ENCODE assay signal across 23 cellular contexts in genomic region chr7:22159341-22159740, GRCh38.
A peak's percentile ranks its signal among the peaks of the same experiment; 100 is the strongest.
DNase-seq lines count a peak whose midpoint lies in the region; ATAC-seq, FAIRE-seq and TF ChIP-seq lines count a peak whose summit lies in the region.
"Had no signal": no experiment of that assay in that cellular context is flagged by ENCODE, and none has a peak within 500 bp of the region (broad histone marks: within the 10 kb centered on the region; RNA-seq: fewer than 3 reads in every experiment).

No MANE protein-coding gene starts in this region.

- H3K27ac ChIP-seq in K562 (ENCODE audit: extremely low read depth, low read depth, low read length) (no peak overlapping the region), tibial nerve (peak overlapping the region in 3 of 4 donors; percentile 46 to 77 (median 73)), uterus (no peak overlapping the region)
- H3K27ac ChIP-seq: 22Rv1, BLaER1, C4-2B, GM23248 had no signal

- intact Hi-C loops in activated CD4-positive, alpha-beta T cell treated with anti-CD3 and anti-CD28 coated beads for 36 hours (cut with DNase I, micrococcal nuclease) = no loop called here
- intact Hi-C loops in K562 (cut with micrococcal nuclease) (no loop called here), uterus (cut with DNase I; ENCODE audit: low total_unique reads) (no loop called here)

- TF ChIP-seq POLR2A in K562 (conservative IDR thresholded peaks at IDR 0.05) (no peak), tibial nerve (IDR thresholded peaks at IDR 0.05) (no peak), uterus (IDR thresholded peaks at IDR 0.05) (no peak)

- peaks cover 4% of the 10 kb centered on the region for H3K27me3 Mint-ChIP-seq in activated CD4-positive, alpha-beta T cell treated with anti-CD3 and anti-CD28 coated beads for 36 hours
- H3K27me3 Mint-ChIP-seq in neural crest cell (ENCODE audit: low read depth) = no peaks in the 10 kb centered on the region
- H3K27me3 Mint-ChIP-seq: B cell had no signal

- CTCF ChIA-PET in activated CD4-positive, alpha-beta T cell treated with anti-CD3 and anti-CD28 coated beads for 36 hours (lab: Charles Lee) = interaction anchor here (1.2 to 1.9 kb wide), 2 partner anchors 49 to 331 kb away, joined by 3 to 4 read pairs; no protein-coding TSS in a partner anchor
- CTCF ChIA-PET in K562 (lab: Yijun Ruan, JAX; ENCODE audit: low intra/inter-chr PET ratio) = no interaction called here

- H3K27me3 ChIP-seq in K562 (ENCODE audit: control insufficient read depth in 2 of 2, insufficient read depth in 2 of 2, low read length in 2 of 2) (no peaks in the 10 kb centered on the region), tibial nerve (no peaks in the 10 kb centered on the region), uterus (no peaks in the 10 kb centered on the region)
- H3K27me3 ChIP-seq: BLaER1 had no signal

- TF ChIP-seq CTCF in K562 (IDR thresholded peaks at IDR 0.05 in 2 of 3, conservative IDR thresholded peaks at IDR 0.05 in 1 of 3; ENCODE audit: insufficient read depth in 2 of 3, low read depth in 1 of 3, low read length in 3 of 3) (no peak), neural crest cell (conservative IDR thresholded peaks at IDR 0.05) (no peak), tibial nerve (IDR thresholded peaks at IDR 0.05) (no peak), uterus (IDR thresholded peaks at IDR 0.05) (no peak)

- 21% methylated on average over 2 of the region's 2 CpGs for WGBS in K562 (ENCODE audit: insufficient coverage, low coverage, missing lambda C conversion rate)
- 38 to 42% methylated on average over 2 of the region's 2 CpGs for WGBS in tibial nerve, 2 donors

- H3K9me3 ChIP-seq in K562 (replicated peaks; ENCODE audit: control insufficient read depth, insufficient read depth, low read depth, low read length) = no peaks in the 10 kb centered on the region
- H3K9me3 ChIP-seq in tibial nerve = no peaks in the 10 kb centered on the region
- H3K9me3 ChIP-seq in uterus = no peaks in the 10 kb centered on the region
- H3K9me3 ChIP-seq: BLaER1 had no signal

- FAIRE-seq in K562 (lab: Jason Lieb, UNC) = peak; percentile 32
- FAIRE-seq: A204.1, G401.6, GM19239, H1 had no signal

- no peaks in the 10 kb centered on the region for H3K4me1 Mint-ChIP-seq in activated CD4-positive, alpha-beta T cell treated with anti-CD3 and anti-CD28 coated beads for 36 hours
- H3K4me1 Mint-ChIP-seq in neural crest cell = peaks cover 39% of the 10 kb centered on the region
- H3K4me1 Mint-ChIP-seq: B cell; CD4-positive, CD25-positive, alpha-beta regulatory T cell had no signal

- H3K4me2 ChIP-seq in K562 (ENCODE audit: insufficient read depth, low read length) = no peak overlapping the region
- H3K4me2 ChIP-seq: BLaER1 had no signal

- H2AFZ ChIP-seq in K562 (ENCODE audit: low read depth, low read length) = no peak overlapping the region
- H2AFZ ChIP-seq: GM23248 had no signal

- H3K9me1 ChIP-seq in K562 (ENCODE audit: control insufficient read depth, insufficient read depth, low read length) = no peaks in the 10 kb centered on the region

- no peaks in the 10 kb centered on the region for H3K36me3 ChIP-seq in K562 (ENCODE audit: control insufficient read depth, insufficient read depth, low read length)
- H3K36me3 ChIP-seq in tibial nerve = peaks cover 0 to 4% (median 0%) of the 10 kb centered on the region in 3 donors
- H3K36me3 ChIP-seq in uterus = no peaks in the 10 kb centered on the region

- POLR2A ChIA-PET in activated CD4-positive, alpha-beta T cell treated with anti-CD3 and anti-CD28 coated beads for 36 hours (lab: Charles Lee) = interaction anchor here (0.7 kb wide), 1 partner anchor 1204 kb away, joined by 3 read pairs; no protein-coding TSS in a partner anchor
- POLR2A ChIA-PET in K562 (lab: Yijun Ruan, JAX) = interaction anchor here (1.1 to 1.6 kb wide), 2 partner anchors 15 to 46 kb away, joined by 3 to 5 read pairs; no protein-coding TSS in a partner anchor

- H3K36me3 Mint-ChIP-seq in activated CD4-positive, alpha-beta T cell treated with anti-CD3 and anti-CD28 coated beads for 36 hours (ENCODE audit: low read depth) = no peaks in the 10 kb centered on the region
- H3K36me3 Mint-ChIP-seq in neural crest cell (ENCODE audit: low read depth) = no peaks in the 10 kb centered on the region
- H3K36me3 Mint-ChIP-seq: CD4-positive, CD25-positive, alpha-beta regulatory T cell; CD8-positive, alpha-beta T cell had no signal

- no peak overlapping the region for H3K27ac Mint-ChIP-seq in activated CD4-positive, alpha-beta T cell treated with anti-CD3 and anti-CD28 coated beads for 36 hours
- peak overlapping the region; percentile 27 for H3K27ac Mint-ChIP-seq in neural crest cell (ENCODE audit: unreplicated experiment)
- H3K27ac Mint-ChIP-seq: B cell; CD4-positive, CD25-positive, alpha-beta regulatory T cell; CD8-positive, alpha-beta T cell had no signal

- H3K4me3 Mint-ChIP-seq in activated CD4-positive, alpha-beta T cell treated with anti-CD3 and anti-CD28 coated beads for 36 hours = no peak overlapping the region
- no peak overlapping the region for H3K4me3 Mint-ChIP-seq in neural crest cell
- H3K4me3 Mint-ChIP-seq: B cell; CD4-positive, CD25-positive, alpha-beta regulatory T cell; CD8-positive, alpha-beta T cell had no signal

- BruUV-seq in K562 (replicated peaks; lab: Mats Ljungman, UMichigan) = no TSS peak

- no peak overlapping the region for H3K9ac ChIP-seq in K562 (ENCODE audit: insufficient read depth in 1 of 2, low read depth in 2 of 2, low read length in 2 of 2)
- H3K9ac ChIP-seq: BLaER1, GM23248 had no signal

- no peaks in the 10 kb centered on the region for H3K9me3 Mint-ChIP-seq in activated CD4-positive, alpha-beta T cell treated with anti-CD3 and anti-CD28 coated beads for 36 hours (ENCODE audit: low read depth)
- no peaks in the 10 kb centered on the region for H3K9me3 Mint-ChIP-seq in neural crest cell
- H3K9me3 Mint-ChIP-seq: CD4-positive, CD25-positive, alpha-beta regulatory T cell; CD8-positive, alpha-beta T cell had no signal

- H3K4me1 ChIP-seq in K562 (replicated peaks in 1 of 2; ENCODE audit: control insufficient read depth in 2 of 2, insufficient read depth in 2 of 2, low read length in 2 of 2) (peaks cover 0 to 7% of the 10 kb centered on the region in 2 experiments; a peak in 1 of 5 replicates), tibial nerve (peaks cover 0 to 23% (median 7%) of the 10 kb centered on the region in 4 donors), uterus (no peaks in the 10 kb centered on the region)

- H3K79me2 ChIP-seq in K562 (ENCODE audit: control insufficient read depth, insufficient read depth, low read length) = no peaks in the 10 kb centered on the region

- TF ChIP-seq EP300 in K562 (IDR thresholded peaks at IDR 0.05; ENCODE audit: low read length) = no peak
- TF ChIP-seq EP300 in tibial nerve (IDR thresholded peaks at IDR 0.05) = no peak

- peak; percentile 12 for ATAC-seq in activated CD4-positive, alpha-beta T cell treated with anti-CD3 and anti-CD28 coated beads for 36 hours
- ATAC-seq in K562 = no peak
- no peak for ATAC-seq in HG03521 (IDR thresholded peaks at IDR 0.05; ENCODE audit: unreplicated experiment)
- ATAC-seq in HG03139 (IDR thresholded peaks at IDR 0.05; ENCODE audit: unreplicated experiment) = no peak
- ATAC-seq: CD8-positive, alpha-beta T cell had no signal

- no peak overlapping the region for H3K4me3 ChIP-seq in K562
- H3K4me3 ChIP-seq in tibial nerve = no peak overlapping the region
- H3K4me3 ChIP-seq in uterus = no peak overlapping the region
- H3K4me3 ChIP-seq: BLaER1, GM23248 had no signal

- no peak for DNase-seq in activated CD4-positive, alpha-beta T cell treated with anti-CD3 and anti-CD28 coated beads for 36 hours
- no peak for DNase-seq in activated CD4-positive, alpha-beta T cell treated with anti-CD3 and anti-CD28 coated beads, Interleukin-2, amount 50 U/mL, for 4 hours
- no peak for DNase-seq in K562 (ENCODE audit: extremely low read depth in 1 of 4, low spot score in 3 of 4)
- DNase-seq in neural crest cell (ENCODE audit: low read depth, low spot score) = no peak
- no peak for DNase-seq in tibial nerve (ENCODE audit: low spot score in 2 of 2)
- DNase-seq in uterus = no peak
- DNase-seq: CD4-positive, CD25-positive, alpha-beta regulatory T cell; CD8-positive, alpha-beta T cell; DMS153; DND-41; GM23248; H7; HCEC 1CT had no signal

- in situ Hi-C loops in K562 (cut with MboI) = no loop called here

- no peak for TF ChIP-seq RAD21 in K562 (CRISPR knock-in tag; conservative IDR thresholded peaks at IDR 0.05 in 1 of 2, IDR thresholded peaks at IDR 0.05 in 1 of 2)

- no peaks in the 10 kb centered on the region for H4K20me1 ChIP-seq in K562 (replicated peaks; ENCODE audit: control insufficient read depth, insufficient read depth, low read length)
- H4K20me1 ChIP-seq: BLaER1 had no signal

TF ChIP-seq in K562, 482 proteins besides CTCF, POLR2A, EP300 and RAD21:
- TF ChIP-seq TCF7 (IDR thresholded peaks at IDR 0.05; ENCODE audit: borderline replicate concordance) (no peak), KLF1 (tag; IDR thresholded peaks at IDR 0.05) (no peak), ZNF584 (CRISPR knock-in tag; IDR thresholded peaks at IDR 0.05; ENCODE audit: low read depth) (no peak), DNMT1 (IDR thresholded peaks at IDR 0.05) (no peak), MYBL2 (IDR thresholded peaks at IDR 0.05; ENCODE audit: low read depth) (no peak), MYBL2 (CRISPR knock-in tag; IDR thresholded peaks at IDR 0.05; ENCODE audit: borderline replicate concordance) (no peak), ZNF232 (CRISPR knock-in tag; IDR thresholded peaks at IDR 0.05) (no peak), MAZ (CRISPR knock-in tag; conservative IDR thresholded peaks at IDR 0.05 in 1 of 2, IDR thresholded peaks at IDR 0.05 in 1 of 2) (no peak), PTBP1 (IDR thresholded peaks at IDR 0.05; ENCODE audit: low read depth, low read length) (no peak)

Comparison
In these comparisons a context has a peak if more than half of its experiments do, and no peak if none do; other contexts are left out.
1. H3K27ac ChIP-seq: peak in tibial nerve (3 of 4); none in K562 (single experiment) and uterus (0 of 2).